In the genomic region with DNA sequence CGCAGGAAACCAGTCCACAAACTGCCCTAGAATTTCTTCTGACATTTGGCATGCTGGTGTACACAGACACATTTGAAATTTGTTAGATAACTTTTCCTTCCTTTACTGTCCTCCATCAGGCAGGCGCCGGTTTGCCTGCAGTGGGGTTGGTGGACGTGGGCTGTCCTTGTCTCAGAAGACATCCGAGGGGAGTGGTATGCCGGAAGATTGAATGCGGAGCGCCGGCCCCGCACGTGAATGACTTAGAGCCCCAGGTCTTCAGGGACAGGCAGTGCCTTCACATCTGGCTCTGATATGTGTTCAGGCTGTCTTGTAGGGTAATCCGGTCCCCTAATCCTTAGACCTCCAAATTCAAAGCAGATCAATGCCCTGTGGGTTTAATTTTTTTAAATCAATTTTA, we compare ENCODE assay signal across 21 cellular contexts. TPM values are rescaled to one million over a fixed set of nuclear protein-coding genes. Genes with fewer than 3 reads are reported as not detected.
"Had no signal": no experiment of that assay in that cellular context is flagged by ENCODE, and none has a peak within 500 bp of the region (broad histone marks: within the 10 kb centered on the region; RNA-seq: fewer than 3 reads in every experiment).

No MANE protein-coding gene starts in this region.

- H3K36me3 ChIP-seq: colonic mucosa, right lobe of liver, vagina had no signal

- DNase-seq: colonic mucosa; dermis blood vessel endothelial cell; endodermal cell; erythroblast; foreskin melanocyte; heart left ventricle; hippocampal formation; mammary epithelial cell; naive thymus-derived CD4-positive, alpha-beta T cell; occipital lobe; psoas muscle; retina; right lobe of liver; stimulated activated CD4-positive, alpha-beta T cell treated with anti-CD3 and anti-CD28 coated beads, Interleukin-4, amount 100 ng/mL, for 1 hour; stimulated activated CD8-positive, alpha-beta memory T cell treated with anti-CD3 and anti-CD28 coated beads, Interleukin-4, amount 100 ng/mL, for 48 hours; upper lobe of right lung had no signal

- H3K27me3 ChIP-seq: colonic mucosa, heart left ventricle, right lobe of liver, tibial nerve, upper lobe of right lung, vagina had no signal

- H3K4me3 Mint-ChIP-seq: endodermal cell; naive thymus-derived CD4-positive, alpha-beta T cell; stimulated activated memory B cell treated with anti-CD40 and anti-IgM and Interleukin-4, amounts not matched to agents 10 μg/mL and 1 μg/mL and 100 μg/mL, for 72 hours; stimulated activated naive CD8-positive, alpha-beta T cell treated with anti-CD3 and anti-CD28 coated beads, Interleukin-15, Interleukin-2, amounts not matched to agents 100 ng/mL and 50 ng/mL, for 24 hours had no signal

- H3K9me3 Mint-ChIP-seq: naive thymus-derived CD4-positive, alpha-beta T cell; stimulated activated naive CD8-positive, alpha-beta T cell treated with anti-CD3 and anti-CD28 coated beads, Interleukin-15, Interleukin-2, amounts not matched to agents 100 ng/mL and 50 ng/mL, for 24 hours had no signal

- H3K4me1 ChIP-seq: colonic mucosa, tibial nerve, upper lobe of right lung, vagina had no signal

- ATAC-seq: heart left ventricle; left lobe of liver; naive thymus-derived CD4-positive, alpha-beta T cell; psoas muscle; right lobe of liver; stimulated activated memory B cell treated with anti-CD40 and anti-IgM and Interleukin-4, amounts not matched to agents 10 μg/mL and 1 μg/mL and 100 μg/mL, for 72 hours; upper lobe of right lung had no signal

- H3K9me3 ChIP-seq: colonic mucosa, psoas muscle, right lobe of liver, tibial nerve, upper lobe of right lung, vagina had no signal

- H3K27me3 Mint-ChIP-seq: naive thymus-derived CD4-positive, alpha-beta T cell; stimulated activated memory B cell treated with anti-CD40 and anti-IgM and Interleukin-4, amounts not matched to agents 10 μg/mL and 1 μg/mL and 100 μg/mL, for 72 hours; stimulated activated naive CD8-positive, alpha-beta T cell treated with anti-CD3 and anti-CD28 coated beads, Interleukin-15, Interleukin-2, amounts not matched to agents 100 ng/mL and 50 ng/mL, for 24 hours had no signal

- H3K27ac Mint-ChIP-seq: endodermal cell; stimulated activated memory B cell treated with anti-CD40 and anti-IgM and Interleukin-4, amounts not matched to agents 10 μg/mL and 1 μg/mL and 100 μg/mL, for 72 hours; stimulated activated naive CD8-positive, alpha-beta T cell treated with anti-CD3 and anti-CD28 coated beads, Interleukin-15, Interleukin-2, amounts not matched to agents 100 ng/mL and 50 ng/mL, for 24 hours had no signal

- H3K4me3 ChIP-seq: colonic mucosa, heart left ventricle, psoas muscle, right lobe of liver, tibial nerve, upper lobe of right lung, vagina had no signal

- H3K27ac ChIP-seq: colonic mucosa, heart left ventricle, psoas muscle, right lobe of liver, tibial nerve, upper lobe of right lung, vagina had no signal

RNA-seq across cellular contexts. Expression of a gene that starts 27.6 kb away (rescaled TPM):
- polyA plus RNA-seq: mammary epithelial cell; naive thymus-derived CD4-positive, alpha-beta T cell had no signal
